24 cellular contexts compared by ENCODE assay signal in the genomic region with DNA sequence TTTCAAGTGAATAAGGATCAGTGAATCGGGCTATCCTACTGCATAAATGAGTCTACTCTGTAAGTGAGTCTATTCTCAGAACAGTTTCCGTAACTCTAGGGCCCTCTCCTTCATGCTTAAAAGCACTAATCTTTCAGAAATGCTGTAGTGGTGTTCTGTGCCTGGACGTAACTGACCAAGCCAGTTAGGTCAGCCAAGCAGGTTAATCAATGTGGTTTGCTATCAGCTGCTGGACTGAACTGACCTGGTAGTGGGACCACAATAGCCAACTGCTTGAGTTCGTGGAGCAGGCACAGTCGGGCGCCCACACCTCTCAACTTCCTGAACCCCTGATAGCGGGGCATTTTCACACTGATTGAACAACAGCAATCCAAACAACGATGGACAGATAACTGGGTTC. TPM values are rescaled to one million over a fixed set of nuclear protein-coding genes. Genes with fewer than 3 reads are reported as not detected.
"Had no signal": no experiment of that assay in that cellular context is flagged by ENCODE, and none has a peak within 500 bp of the region (broad histone marks: within the 10 kb centered on the region; RNA-seq: fewer than 3 reads in every experiment).

No MANE protein-coding gene starts in this region.

- H3K4me1 ChIP-seq: ascending aorta, breast epithelium, prostate gland, testis had no signal

- H3K27ac Mint-ChIP-seq: activated CD4-positive, alpha-beta T cell treated with anti-CD3 and anti-CD28 coated beads, Interleukin-2, amount 10 ng/mL, durations not matched to agents 7 days and 5 days; activated naive CD4-positive, alpha-beta T cell treated with anti-CD3 and anti-CD28 coated beads, Interleukin-2, amount 10 ng/mL, durations not matched to agents 7 days and 5 days; activated naive CD8-positive, alpha-beta T cell treated with anti-CD3 and anti-CD28 coated beads, Interleukin-2, amount 50 U/mL, for 24 hours; stimulated activated naive CD8-positive, alpha-beta T cell treated with anti-CD3 and anti-CD28 coated beads, Interleukin-15, Interleukin-2, amounts not matched to agents 100 ng/mL and 50 ng/mL, for 24 hours; T-helper 2 cell treated with Interferon-gamma antibody and Interleukin-4, amounts not matched to agents 5 μg/mL and 100 μg/mL, for 36 hours had no signal

- H3K27me3 ChIP-seq: ascending aorta, breast epithelium, foreskin keratinocyte, right atrium auricular region, testis had no signal

- DNase-seq: activated CD4-positive, alpha-beta T cell treated with anti-CD3 and anti-CD28 coated beads, Interleukin-2, amount 10 ng/mL, durations not matched to agents 7 days and 5 days; activated CD4-positive, CD25-positive, alpha-beta regulatory T cell; activated CD8-positive, alpha-beta memory T cell treated with anti-CD3 and anti-CD28 coated beads, Interleukin-2, amount 50 U/mL, for 4 hours; activated effector memory CD4-positive, alpha-beta T cell treated with Interleukin-2 at 50 U/mL for 16 hours; activated naive CD4-positive, alpha-beta T cell treated with anti-CD3 and anti-CD28 coated beads, Interleukin-2, amount 10 ng/mL, durations not matched to agents 7 days and 5 days; activated naive CD8-positive, alpha-beta T cell treated with anti-CD3 and anti-CD28 coated beads, Interleukin-2, amount 50 U/mL, for 24 hours; activated T-cell treated with anti-CD3 and anti-CD28 coated beads, Interleukin-2, amount 50 U/mL, for 4 hours; foreskin keratinocyte; kidney; left lung; mammary epithelial cell; mucosa of descending colon; naive B cell; testis; upper lobe of right lung had no signal

- H3K4me1 Mint-ChIP-seq: activated CD4-positive, alpha-beta T cell treated with anti-CD3 and anti-CD28 coated beads, Interleukin-2, amount 10 ng/mL, durations not matched to agents 7 days and 5 days; activated naive CD4-positive, alpha-beta T cell treated with anti-CD3 and anti-CD28 coated beads, Interleukin-2, amount 10 ng/mL, durations not matched to agents 7 days and 5 days; activated naive CD8-positive, alpha-beta T cell treated with anti-CD3 and anti-CD28 coated beads, Interleukin-2, amount 50 U/mL, for 24 hours; naive B cell had no signal

- H3K36me3 Mint-ChIP-seq: activated naive CD4-positive, alpha-beta T cell treated with anti-CD3 and anti-CD28 coated beads, Interleukin-2, amount 10 ng/mL, durations not matched to agents 7 days and 5 days had no signal

- H3K4me3 ChIP-seq: ascending aorta, breast epithelium, left lung, mucosa of descending colon, prostate gland, right atrium auricular region, testis, upper lobe of right lung had no signal

- H3K27ac ChIP-seq: ascending aorta, breast epithelium, epithelial cell of prostate, foreskin keratinocyte, left lung, prostate gland, testis, upper lobe of right lung had no signal

- H3K36me3 ChIP-seq: ascending aorta, breast epithelium, prostate gland, right atrium auricular region, upper lobe of right lung had no signal

- H3K4me3 Mint-ChIP-seq: activated CD4-positive, alpha-beta T cell treated with anti-CD3 and anti-CD28 coated beads, Interleukin-2, amount 10 ng/mL, durations not matched to agents 7 days and 5 days; activated naive CD4-positive, alpha-beta T cell treated with anti-CD3 and anti-CD28 coated beads, Interleukin-2, amount 10 ng/mL, durations not matched to agents 7 days and 5 days; activated naive CD8-positive, alpha-beta T cell treated with anti-CD3 and anti-CD28 coated beads, Interleukin-2, amount 50 U/mL, for 24 hours; activated T-cell treated with anti-CD3 and anti-CD28 coated beads, Interleukin-2, amount 50 U/mL, for 4 hours; naive B cell; neural crest cell; stimulated activated naive CD8-positive, alpha-beta T cell treated with anti-CD3 and anti-CD28 coated beads, Interleukin-15, Interleukin-2, amounts not matched to agents 100 ng/mL and 50 ng/mL, for 24 hours; T-helper 2 cell treated with Interferon-gamma antibody and Interleukin-4, amounts not matched to agents 5 μg/mL and 100 μg/mL, for 36 hours had no signal

- H3K9me3 ChIP-seq: ascending aorta, breast epithelium, left lung, mucosa of descending colon, prostate gland, right atrium auricular region, testis, upper lobe of right lung had no signal

- ATAC-seq: activated T-cell treated with anti-CD3 and anti-CD28 coated beads, Interleukin-2, amount 50 U/mL, for 4 hours; foreskin keratinocyte; left lung; mucosa of descending colon; upper lobe of right lung had no signal

- H3K9me3 Mint-ChIP-seq: activated CD4-positive, alpha-beta T cell treated with anti-CD3 and anti-CD28 coated beads, Interleukin-2, amount 10 ng/mL, durations not matched to agents 7 days and 5 days; activated naive CD4-positive, alpha-beta T cell treated with anti-CD3 and anti-CD28 coated beads, Interleukin-2, amount 10 ng/mL, durations not matched to agents 7 days and 5 days; activated naive CD8-positive, alpha-beta T cell treated with anti-CD3 and anti-CD28 coated beads, Interleukin-2, amount 50 U/mL, for 24 hours; activated T-cell treated with anti-CD3 and anti-CD28 coated beads, Interleukin-2, amount 50 U/mL, for 4 hours; neural crest cell; stimulated activated naive CD8-positive, alpha-beta T cell treated with anti-CD3 and anti-CD28 coated beads, Interleukin-15, Interleukin-2, amounts not matched to agents 100 ng/mL and 50 ng/mL, for 24 hours; T-helper 2 cell treated with Interferon-gamma antibody and Interleukin-4, amounts not matched to agents 5 μg/mL and 100 μg/mL, for 36 hours had no signal

RNA-seq across cellular contexts. Expression of gene SLC1A3, which starts 6.8 kb away (rescaled TPM):
- total RNA-seq: activated CD4-positive, alpha-beta T cell treated with anti-CD3 and anti-CD28 coated beads, Interleukin-2, amount 10 ng/mL, durations not matched to agents 7 days and 5 days; dermis microvascular lymphatic vessel endothelial cell had no signal
